In the genomic region with DNA sequence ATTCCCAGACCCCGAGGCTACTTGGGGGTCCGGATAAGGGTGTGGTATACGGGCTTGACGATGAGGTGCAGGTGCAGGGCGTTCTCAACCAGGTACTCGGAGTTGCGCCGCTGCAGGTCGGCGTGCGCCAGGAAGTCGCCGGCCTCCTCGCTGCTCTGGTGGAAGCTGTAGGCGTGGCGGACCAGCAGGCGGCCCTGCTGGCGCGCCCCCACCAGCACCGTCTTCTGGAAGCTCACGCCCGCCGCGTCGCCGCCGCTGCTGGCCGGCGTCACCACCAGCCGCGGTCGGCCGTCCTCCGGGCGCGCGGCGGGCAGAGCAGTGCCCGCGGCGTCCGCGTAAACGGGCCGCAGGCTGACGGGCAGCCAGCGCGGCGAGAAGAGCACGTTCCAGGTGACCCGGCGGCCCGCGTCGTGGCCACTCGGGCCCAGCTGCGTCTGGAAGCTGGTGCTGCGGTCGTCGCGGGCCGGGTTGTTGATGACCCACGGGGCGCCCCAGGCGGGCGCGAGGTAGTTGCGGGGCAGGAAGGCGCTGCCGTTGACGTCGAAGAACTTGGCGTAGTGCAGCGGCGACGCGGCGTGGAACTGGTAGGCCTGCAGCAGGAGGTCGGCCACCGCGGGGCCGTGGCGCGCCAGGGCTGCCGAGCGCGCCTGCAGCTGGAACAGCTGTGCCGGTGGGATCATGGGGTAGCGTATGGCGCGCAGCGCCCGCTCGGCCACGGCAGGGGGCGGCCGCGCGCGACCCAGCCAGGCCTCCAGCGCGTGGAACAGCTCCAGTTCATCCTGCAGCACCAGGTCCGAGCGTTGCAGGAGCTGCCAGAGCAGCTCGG, we compare ENCODE assay signal across 10 cellular contexts. TPM values are rescaled to one million over a fixed set of nuclear protein-coding genes. Genes with fewer than 3 reads are reported as not detected.
DNase-seq lines count a peak whose midpoint lies in the region; ATAC-seq and TF ChIP-seq lines count a peak whose summit lies in the region.
"Had no signal": no experiment of that assay in that cellular context is flagged by ENCODE, and none has a peak within 500 bp of the region (broad histone marks: within the 10 kb centered on the region; RNA-seq: fewer than 3 reads in every experiment).

No MANE protein-coding gene starts in this region.

- H3K9ac ChIP-seq in HUES6 (ENCODE audit: low read length): no peak overlapping the region

- DNase-seq in BE2C (peak; percentile 41), endothelial cell (ENCODE audit: low spot score) (peak; percentile 27), mucosa of descending colon (no peak), NCI-H2107 treated with DMSO at 0.1 percent for 48 hours (lab: John Stamatoyannopoulos, UW; ENCODE audit: unreplicated experiment) (no peak), SKM-1 treated with dmso at 0.1 percent for 144 hours (lab: John Stamatoyannopoulos, UW; ENCODE audit: unreplicated experiment) (no peak), brain microvascular endothelial cell (no peak)
- no peak for DNase-seq in stimulated activated naive CD4-positive, alpha-beta T cell (lab: John Stamatoyannopoulos, UW)
- DNase-seq: NCI-H2029, posterior cingulate gyrus had no signal

- peaks cover 24% of the 10 kb centered on the region for H3K27me3 Mint-ChIP-seq in endothelial cell (ENCODE audit: unreplicated experiment)

- H3K36me3 ChIP-seq in BE2C (no peaks in the 10 kb centered on the region), HUES6 (ENCODE audit: control insufficient read depth, insufficient read depth, low read length) (no peaks in the 10 kb centered on the region), mucosa of descending colon (ENCODE audit: low read depth) (no peaks in the 10 kb centered on the region), brain microvascular endothelial cell (replicated peaks) (no peaks in the 10 kb centered on the region)

- no peaks in the 10 kb centered on the region for H3K9me3 Mint-ChIP-seq in endothelial cell (ENCODE audit: unreplicated experiment)

- peaks cover 69% of the 10 kb centered on the region for H3K27me3 ChIP-seq in BE2C
- H3K27me3 ChIP-seq in HUES6 (ENCODE audit: control insufficient read depth, insufficient read depth, low read length): peaks cover 89% of the 10 kb centered on the region
- peaks cover 34% of the 10 kb centered on the region for H3K27me3 ChIP-seq in brain microvascular endothelial cell (replicated peaks)

- peak; percentile 50 for ATAC-seq in mucosa of descending colon

- TF ChIP-seq CTCF in BE2C (IDR thresholded peaks at IDR 0.05; ENCODE audit: low read depth, low read length): no peak
- no peak for TF ChIP-seq CTCF in endothelial cell (IDR thresholded peaks at IDR 0.05; ENCODE audit: unreplicated experiment)
- no peak for TF ChIP-seq CTCF in mucosa of descending colon (IDR thresholded peaks at IDR 0.05)
- no peak for TF ChIP-seq CTCF in brain microvascular endothelial cell (IDR thresholded peaks at IDR 0.05; ENCODE audit: low read depth, low read length, missing control alignments)

- H3K9me3 ChIP-seq in BE2C (no peaks in the 10 kb centered on the region), HUES6 (ENCODE audit: control insufficient read depth, insufficient read depth, low read depth, low read length) (no peaks in the 10 kb centered on the region), mucosa of descending colon (no peaks in the 10 kb centered on the region)

- no peak overlapping the region for H3K4me3 ChIP-seq in BE2C (ENCODE audit: low read depth, low read length)
- peak overlapping the region; percentile 60 for H3K4me3 ChIP-seq in HUES6 (ENCODE audit: low read depth, low read length)
- no peak overlapping the region for H3K4me3 ChIP-seq in mucosa of descending colon
- H3K4me3 ChIP-seq in brain microvascular endothelial cell (ENCODE audit: low read depth, low read length): no peak overlapping the region

- no peak overlapping the region for H3K4me3 Mint-ChIP-seq in endothelial cell (ENCODE audit: unreplicated experiment)

- intact Hi-C loops in mucosa of descending colon (cut with DNase I, micrococcal nuclease): no loop called here

- H3K27ac ChIP-seq in HUES6 (ENCODE audit: low read depth, low read length) (no peak overlapping the region), brain microvascular endothelial cell (no peak overlapping the region)

- in situ Hi-C loops in brain microvascular endothelial cell (cut with HindIII; ENCODE audit: low pct_ligation_motif_present, low sequenced_read_pairs): no loop called here

- H3K36me3 Mint-ChIP-seq in endothelial cell (ENCODE audit: low read depth, unreplicated experiment): peaks cover 21% of the 10 kb centered on the region

- H3K4me1 ChIP-seq in BE2C: no peaks in the 10 kb centered on the region
- H3K4me1 ChIP-seq in HUES6 (ENCODE audit: control insufficient read depth, insufficient read depth, low read length): peaks cover 6% of the 10 kb centered on the region
- H3K4me1 ChIP-seq in mucosa of descending colon (ENCODE audit: low read depth): peaks cover 4% of the 10 kb centered on the region

- peaks cover 16% of the 10 kb centered on the region for H3K4me1 Mint-ChIP-seq in endothelial cell (ENCODE audit: unreplicated experiment)

- no peak overlapping the region for H3K27ac Mint-ChIP-seq in endothelial cell (ENCODE audit: unreplicated experiment)

RNA-seq across cellular contexts. Expression of a gene that starts 4.8 kb away (rescaled TPM):
- polyA plus RNA-seq in BE2C (2012; ENCODE audit: insufficient read depth, insufficient read length, low read depth): 1.0 TPM
- 2.7 TPM for total RNA-seq in endothelial cell (ENCODE audit: unreplicated experiment)
- under 1 TPM in 1 of 3 donors, not detected in 2; 0.17 TPM for total RNA-seq in mucosa of descending colon

RNA-seq across cellular contexts. Expression of a gene that starts 10.5 kb away (rescaled TPM):
- not detected for polyA plus RNA-seq in BE2C (2012; ENCODE audit: insufficient read depth, insufficient read length, low read depth)
- total RNA-seq in endothelial cell (ENCODE audit: unreplicated experiment) (0.18 TPM), mucosa of descending colon (under 1 TPM in 1 of 3 donors, not detected in 2; 0.17 TPM)

RNA-seq across cellular contexts. Expression of a gene that starts 30.8 kb away (rescaled TPM):
- 0.54 TPM for polyA plus RNA-seq in BE2C (2012; ENCODE audit: insufficient read depth, insufficient read length, low read depth)
- total RNA-seq in endothelial cell (ENCODE audit: unreplicated experiment) (48.1 TPM), mucosa of descending colon (1 to 10 TPM in 2 of 3 donors, under 1 TPM in 1; 0.73 to 7.4 (median 2.4) TPM)

Comparison
In these comparisons a context has a peak if more than half of its experiments do, and no peak if none do; other contexts are left out.
1. DNase-seq: peak in BE2C (single experiment) and endothelial cell (single experiment); none in mucosa of descending colon (0 of 3), NCI-H2107 treated with DMSO at 0.1 percent for 48 hours (single experiment), SKM-1 treated with dmso at 0.1 percent for 144 hours (single experiment), stimulated activated naive CD4-positive, alpha-beta T cell (0 of 6) and brain microvascular endothelial cell (single experiment).